In the genomic region with DNA sequence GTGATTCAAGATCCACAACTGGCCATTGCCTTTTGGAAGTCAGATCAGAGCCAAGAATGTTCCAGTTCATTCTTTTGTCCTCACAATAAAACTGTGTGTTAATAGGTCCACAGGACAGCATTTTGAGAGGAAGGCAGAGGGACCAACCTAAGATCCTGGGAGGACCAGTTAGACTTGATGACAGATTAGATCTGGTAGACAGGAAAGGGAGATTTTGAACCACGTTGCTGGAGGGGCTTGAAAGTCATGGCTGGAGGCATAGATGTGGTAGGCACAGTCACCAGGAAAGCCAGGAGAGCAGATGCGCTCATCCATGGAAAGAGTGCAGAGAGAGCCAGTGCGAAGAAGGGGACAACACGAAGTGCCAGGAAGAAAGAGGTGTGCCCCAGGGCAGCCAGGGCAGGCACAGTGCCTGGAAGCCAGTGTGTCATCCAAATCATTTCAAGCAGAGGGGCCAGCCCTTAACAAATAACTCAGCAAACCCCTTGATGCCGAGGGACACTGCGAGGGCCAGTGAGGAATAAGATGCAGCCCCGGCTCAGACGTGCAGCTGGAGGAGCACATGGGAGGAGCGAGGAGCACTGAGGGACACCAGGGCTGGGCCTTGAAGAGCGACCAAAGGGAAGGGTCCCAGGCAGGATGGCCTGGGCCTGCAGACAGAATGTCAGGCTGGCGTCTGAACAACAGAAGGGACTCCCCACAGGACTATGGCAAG, we compare ENCODE assay signal across 17 cellular contexts. TPM values are rescaled to one million over a fixed set of nuclear protein-coding genes. Genes with fewer than 3 reads are reported as not detected.
A peak's percentile ranks its signal among the peaks of the same experiment; 100 is the strongest.
DNase-seq lines count a peak whose midpoint lies in the region; ATAC-seq, FAIRE-seq and TF ChIP-seq lines count a peak whose summit lies in the region.
"Had no signal": no experiment of that assay in that cellular context is flagged by ENCODE, and none has a peak within 500 bp of the region (broad histone marks: within the 10 kb centered on the region; RNA-seq: fewer than 3 reads in every experiment).

No MANE protein-coding gene starts in this region.

- H3K4me3 ChIP-seq in Caco-2 (ENCODE audit: low read depth, low read length) (no peak overlapping the region), KMS-11 (IDR thresholded peaks at IDR 0.05; ENCODE audit: insufficient read depth, low read depth, low read length) (no peak overlapping the region), K562 (no peak overlapping the region), neural progenitor cell (no peak overlapping the region)
- H3K4me3 ChIP-seq: SJSA1 had no signal

- H3K27ac ChIP-seq in KMS-11 (peak overlapping the region; percentile 100), K562 (ENCODE audit: extremely low read depth, low read depth, low read length) (no peak overlapping the region), neural progenitor cell (no peak overlapping the region)
- H3K27ac ChIP-seq: RWPE1, SJSA1 had no signal

- no peaks in the 10 kb centered on the region for H3K36me3 ChIP-seq in Caco-2 (ENCODE audit: control insufficient read depth, insufficient read depth, low read length)
- no peaks in the 10 kb centered on the region for H3K36me3 ChIP-seq in KMS-11 (ENCODE audit: insufficient read depth)
- H3K36me3 ChIP-seq in K562 (ENCODE audit: control insufficient read depth, insufficient read depth, low read length) = no peaks in the 10 kb centered on the region
- H3K36me3 ChIP-seq in neural progenitor cell = no peaks in the 10 kb centered on the region
- H3K36me3 ChIP-seq: SJSA1 had no signal

- 0 out of 2 replicates have a peak, but pooled peaks cover 3% of the 10 kb centered on the region for H3K9me3 ChIP-seq in Caco-2
- no peaks in the 10 kb centered on the region for H3K9me3 ChIP-seq in K562 (replicated peaks; ENCODE audit: control insufficient read depth, insufficient read depth, low read depth, low read length)
- no peaks in the 10 kb centered on the region for H3K9me3 ChIP-seq in neural progenitor cell (ENCODE audit: low read depth)
- H3K9me3 ChIP-seq: SJSA1 had no signal

- TF ChIP-seq CTCF in Caco-2 (IDR thresholded peaks at IDR 0.05; ENCODE audit: insufficient read depth in 1 of 2, low read depth in 1 of 2, low read length in 1 of 2, severe bottlenecking in 1 of 2, unreplicated experiment in 1 of 2) = no peak
- no peak for TF ChIP-seq CTCF in KMS-11 (conservative IDR thresholded peaks at IDR 0.05; ENCODE audit: low read depth, low read length)
- no peak for TF ChIP-seq CTCF in K562 (IDR thresholded peaks at IDR 0.05 in 2 of 3, conservative IDR thresholded peaks at IDR 0.05 in 1 of 3; ENCODE audit: insufficient read depth in 2 of 3, low read depth in 1 of 3, low read length in 3 of 3)
- no peak for TF ChIP-seq CTCF in neural progenitor cell (IDR thresholded peaks at IDR 0.05)

- no peaks in the 10 kb centered on the region for H3K9me1 ChIP-seq in K562 (ENCODE audit: control insufficient read depth, insufficient read depth, low read length)

- FAIRE-seq in K562 (lab: Jason Lieb, UNC) = no peak

- no peak for ATAC-seq in K562
- ATAC-seq in GM18909 (IDR thresholded peaks at IDR 0.05; ENCODE audit: poor library complexity, unreplicated experiment) = no peak
- ATAC-seq in GM18867 (IDR thresholded peaks at IDR 0.05; ENCODE audit: unreplicated experiment) = no peak

- peak overlapping the region; percentile 71 for H3K4me2 ChIP-seq in KMS-11
- H3K4me2 ChIP-seq in K562 (ENCODE audit: insufficient read depth, low read length) = no peak overlapping the region
- no peak overlapping the region for H3K4me2 ChIP-seq in neural progenitor cell

- no peaks in the 10 kb centered on the region for H3K9me3 Mint-ChIP-seq in Caco-2 (ENCODE audit: unreplicated experiment)
- peaks cover 4% of the 10 kb centered on the region for H3K9me3 Mint-ChIP-seq in neural progenitor cell

- H3K79me2 ChIP-seq in KMS-11 (ENCODE audit: insufficient read depth, low read depth) = no peaks in the 10 kb centered on the region
- H3K79me2 ChIP-seq in K562 (ENCODE audit: control insufficient read depth, insufficient read depth, low read length) = no peaks in the 10 kb centered on the region
- no peaks in the 10 kb centered on the region for H3K79me2 ChIP-seq in neural progenitor cell (ENCODE audit: low read depth)

- H3K4me1 ChIP-seq in Caco-2 (peaks cover 31% of the 10 kb centered on the region), KMS-11 (ENCODE audit: low read depth, poor library complexity, severe bottlenecking) (peaks cover 68% of the 10 kb centered on the region), K562 (replicated peaks in 1 of 2; ENCODE audit: control insufficient read depth in 2 of 2, insufficient read depth in 2 of 2, low read length in 2 of 2) (no peaks in the 10 kb centered on the region), neural progenitor cell (no peaks in the 10 kb centered on the region)

- CTCF ChIA-PET in Caco-2 (lab: Charles Lee) (no interaction called here), K562 (lab: Yijun Ruan, JAX; ENCODE audit: low intra/inter-chr PET ratio) (no interaction called here)

- H3K27ac Mint-ChIP-seq in Caco-2 (ENCODE audit: unreplicated experiment) = peak overlapping the region; percentile 68
- H3K27ac Mint-ChIP-seq in neural progenitor cell = peak overlapping the region; percentile 7
- H3K27ac Mint-ChIP-seq: B cell; CD4-positive, alpha-beta memory T cell had no signal

- H3K4me3 Mint-ChIP-seq in Caco-2 (ENCODE audit: unreplicated experiment) (no peak overlapping the region), neural progenitor cell (no peak overlapping the region)
- H3K4me3 Mint-ChIP-seq: B cell; CD4-positive, alpha-beta memory T cell; H9 had no signal

- no peak for TF ChIP-seq EP300 in K562 (IDR thresholded peaks at IDR 0.05; ENCODE audit: low read length)

- no peak for TF ChIP-seq RAD21 in K562 (CRISPR knock-in tag; conservative IDR thresholded peaks at IDR 0.05 in 1 of 2, IDR thresholded peaks at IDR 0.05 in 1 of 2)

- H3F3A ChIP-seq in neural progenitor cell (ENCODE audit: low read depth) = no peaks in the 10 kb centered on the region

- no peaks in the 10 kb centered on the region for H3K27me3 ChIP-seq in Caco-2 (replicated peaks; ENCODE audit: control insufficient read depth, insufficient read depth, low read length)
- H3K27me3 ChIP-seq in KMS-11 (ENCODE audit: insufficient read depth, low read depth) = no peaks in the 10 kb centered on the region
- H3K27me3 ChIP-seq in K562 (ENCODE audit: control insufficient read depth in 2 of 2, insufficient read depth in 2 of 2, low read length in 2 of 2) = peaks cover 29 to 37% of the 10 kb centered on the region in 2 experiments; a peak in 4 of 5 replicates
- H3K27me3 ChIP-seq in neural progenitor cell = no peaks in the 10 kb centered on the region
- H3K27me3 ChIP-seq: SJSA1 had no signal

- DNase-seq in Caco-2 (peak in 1 of 2 experiments; percentile 22), K562 (ENCODE audit: extremely low read depth in 1 of 4, low spot score in 3 of 4) (peak in 1 of 4 experiments; percentile 5), neural progenitor cell (ENCODE audit: low spot score) (no peak), AG08396 (ENCODE audit: low spot score) (no peak), globus pallidus (ENCODE audit: low spot score) (no peak)
- DNase-seq: ACHN; CD4-positive, alpha-beta memory T cell; H9; NCI-H1436; NCI-H2029 treated with DMSO at 0.1 percent for 48 hours; NCI-H524 had no signal

- intact Hi-C loops in Caco-2 (cut with micrococcal nuclease; ENCODE audit: unreplicated experiment) (no loop called here), K562 (cut with micrococcal nuclease) (no loop called here)

- BruUV-seq in Caco-2 (replicated peaks; lab: Mats Ljungman, UMichigan) = no TSS peak
- no TSS peak for BruUV-seq in K562 (replicated peaks; lab: Mats Ljungman, UMichigan)

- H2AFZ ChIP-seq in KMS-11 (ENCODE audit: low read depth) (peak overlapping the region; percentile 55; the same call in 1 of the 2 replicates), K562 (ENCODE audit: low read depth, low read length) (no peak overlapping the region), neural progenitor cell (replicated peaks) (no peak overlapping the region)

- no peak for TF ChIP-seq POLR2A in K562 (conservative IDR thresholded peaks at IDR 0.05)

- WGBS in K562 (ENCODE audit: insufficient coverage, low coverage, missing lambda C conversion rate) = 8% methylated on average over 9 of the region's 11 CpGs

- H3K27me3 Mint-ChIP-seq in Caco-2 (ENCODE audit: insufficient read depth, unreplicated experiment) = no peaks in the 10 kb centered on the region
- H3K27me3 Mint-ChIP-seq in neural progenitor cell (ENCODE audit: insufficient read depth, low read depth) = no peaks in the 10 kb centered on the region

- H4K20me1 ChIP-seq in KMS-11 (ENCODE audit: insufficient read depth) (no peaks in the 10 kb centered on the region), K562 (replicated peaks; ENCODE audit: control insufficient read depth, insufficient read depth, low read length) (peaks cover 4% of the 10 kb centered on the region; the same call in 1 of the 2 replicates), neural progenitor cell (ENCODE audit: low read depth) (no peaks in the 10 kb centered on the region)

- in situ Hi-C loops in K562 (cut with MboI) = no loop called here

- H3K36me3 Mint-ChIP-seq in Caco-2 (ENCODE audit: insufficient read depth, unreplicated experiment) = peaks cover 14% of the 10 kb centered on the region
- H3K36me3 Mint-ChIP-seq in neural progenitor cell = no peaks in the 10 kb centered on the region
- H3K36me3 Mint-ChIP-seq: CD4-positive, alpha-beta memory T cell had no signal

- H3K4me1 Mint-ChIP-seq in Caco-2 (ENCODE audit: low read depth, unreplicated experiment) (peaks cover 40% of the 10 kb centered on the region), neural progenitor cell (peaks cover 30% of the 10 kb centered on the region)

- H3K9ac ChIP-seq in KMS-11 = peak overlapping the region; percentile 36; the same call in 1 of the 2 replicates
- H3K9ac ChIP-seq in K562 (ENCODE audit: insufficient read depth in 1 of 2, low read depth in 2 of 2, low read length in 2 of 2) = no peak overlapping the region
- no peak overlapping the region for H3K9ac ChIP-seq in neural progenitor cell

- POLR2A ChIA-PET in Caco-2 (lab: Charles Lee) = no interaction called here
- POLR2A ChIA-PET in K562 (lab: Yijun Ruan, JAX) = no interaction called here

RNA-seq across cellular contexts. Expression of a gene that starts 12.8 kb away (rescaled TPM):
- 141 and 144 TPM in 2 replicates for total RNA-seq in Caco-2 (2022)
- total RNA-seq in K562 (2011; cell fraction: chromatin; rRNA removed; ENCODE audit: low replicate concordance) = 9.0 and 31.6 TPM in 2 replicates
- 24.8 and 24.9 TPM in 2 replicates for total RNA-seq in K562 (2011; cell fraction: nucleolus; rRNA removed)
- 12.1 and 16.1 TPM in 2 replicates for total RNA-seq in K562 (2011; cell fraction: nucleoplasm; rRNA removed)
- total RNA-seq in K562 (2014; rRNA removed) = 9.7 and 12.6 TPM in 2 replicates
- total RNA-seq in K562 (2014; rRNA removed; fragmentation: Illumina TruSeq; extraction: Trizol) = 1.6 and 2.4 TPM in 2 replicates
- 5.2 and 6.7 TPM in 2 replicates for total RNA-seq in K562 (2015; rRNA removed; fragmentation: Illumina TruSeq; extraction: Trizol)
- total RNA-seq in K562 (2021) = 10.3 and 12.9 TPM in 2 replicates
- polyA plus RNA-seq in K562 (2011; rRNA removed) = 5.4 and 8.1 TPM in 2 replicates
- 7.3 and 17.7 TPM in 2 replicates for polyA plus RNA-seq in K562 (2011; cell fraction: cytosol; rRNA removed)
- 22.0 and 29.9 TPM in 2 replicates for polyA plus RNA-seq in K562 (2011; cell fraction: nucleus; rRNA removed)
- 6.4 and 7.8 TPM in 2 replicates for polyA plus RNA-seq in K562 (2012)
- 3.6 and 6.2 TPM in 2 replicates for polyA plus RNA-seq in K562 (2014; fragmentation: Illumina TruSeq; extraction: Trizol)
- 1 to 10 TPM in 1 of 2 experiments, under 1 TPM in 1; 0.13 to 1.1 TPM for polyA plus RNA-seq in K562 (2014; fragmentation: Nextera tagmentation; extraction: Ambion mirVana)
- polyA plus RNA-seq in K562 (2014; rRNA removed) = 9.9 and 10.4 TPM in 2 replicates
- polyA minus RNA-seq in K562 (2011; rRNA and poly(A)+ RNA removed) = 2.7 and 2.9 TPM in 2 replicates
- polyA minus RNA-seq in K562 (2011; cell fraction: cytosol; rRNA and poly(A)+ RNA removed) = 6.7 and 7.1 TPM in 2 replicates
- polyA minus RNA-seq in K562 (2011; cell fraction: nucleus; rRNA and poly(A)+ RNA removed) = 8.3 and 8.9 TPM in 2 replicates
- total RNA-seq in neural progenitor cell (ENCODE audit: low replicate concordance) = 9.4 and 22.8 TPM in 2 replicates

RNA-seq across cellular contexts. Expression of a gene that starts 40.0 kb away (rescaled TPM):
- 9.2 and 9.3 TPM in 2 replicates for total RNA-seq in Caco-2 (2022)
- 23.5 and 37.2 TPM in 2 replicates for total RNA-seq in K562 (2011; cell fraction: chromatin; rRNA removed; ENCODE audit: low replicate concordance)
- total RNA-seq in K562 (2011; cell fraction: nucleolus; rRNA removed) = 21.8 and 28.7 TPM in 2 replicates
- 13.2 and 19.8 TPM in 2 replicates for total RNA-seq in K562 (2011; cell fraction: nucleoplasm; rRNA removed)
- 6.0 and 6.6 TPM in 2 replicates for total RNA-seq in K562 (2014; rRNA removed)
- 5.3 and 5.6 TPM in 2 replicates for total RNA-seq in K562 (2014; rRNA removed; fragmentation: Illumina TruSeq; extraction: Trizol)
- 6.3 and 7.0 TPM in 2 replicates for total RNA-seq in K562 (2015; rRNA removed; fragmentation: Illumina TruSeq; extraction: Trizol)
- total RNA-seq in K562 (2021) = 6.3 and 6.4 TPM in 2 replicates
- polyA plus RNA-seq in K562 (2011; rRNA removed) = 2.7 and 3.4 TPM in 2 replicates
- polyA plus RNA-seq in K562 (2011; cell fraction: cytosol; rRNA removed) = 2.5 and 2.8 TPM in 2 replicates
- 3.9 and 4.7 TPM in 2 replicates for polyA plus RNA-seq in K562 (2011; cell fraction: nucleus; rRNA removed)
- polyA plus RNA-seq in K562 (2012) = 3.0 and 3.1 TPM in 2 replicates
- polyA plus RNA-seq in K562 (2014; fragmentation: Illumina TruSeq; extraction: Trizol) = 4.1 and 4.3 TPM in 2 replicates
- polyA plus RNA-seq in K562 (2014; fragmentation: Nextera tagmentation; extraction: Ambion mirVana) = under 1 TPM; 0.62 to 0.70 TPM
- 3.7 and 5.1 TPM in 2 replicates for polyA plus RNA-seq in K562 (2014; rRNA removed)
- 13.0 and 14.1 TPM in 2 replicates for polyA minus RNA-seq in K562 (2011; rRNA and poly(A)+ RNA removed)
- 5.1 and 5.7 TPM in 2 replicates for polyA minus RNA-seq in K562 (2011; cell fraction: cytosol; rRNA and poly(A)+ RNA removed)
- 9.2 and 10.7 TPM in 2 replicates for polyA minus RNA-seq in K562 (2011; cell fraction: nucleus; rRNA and poly(A)+ RNA removed)
- 6.7 and 7.3 TPM in 2 replicates for total RNA-seq in neural progenitor cell (ENCODE audit: low replicate concordance)
